ENCODE assay signal across 1 cellular context in genomic region chr12:46383654-46384450, GRCh38.
TF ChIP-seq lines count a peak whose summit lies in the region.

No MANE protein-coding gene starts in this region.

TF ChIP-seq in HepG2, 621 proteins besides CTCF, POLR2A, EP300 and RAD21 (continued from another document and continues in another):
- peak; percentile 15; the same call in 1 of the 2 replicates for TF ChIP-seq ZNF574 (CRISPR knock-in tag; IDR thresholded peaks at IDR 0.05)
- TF ChIP-seq U2AF1 (optimal IDR thresholded peaks at IDR 0.05; ENCODE audit: low read depth, low read length), result no peak
- peak; percentile 73; the same call in 1 of the 2 replicates for TF ChIP-seq ARHGAP35 (CRISPR knock-in tag; IDR thresholded peaks at IDR 0.05; ENCODE audit: borderline replicate concordance)
- TF ChIP-seq AHR (CRISPR knock-in tag; IDR thresholded peaks at IDR 0.05), result peak; percentile 63; the same call in 1 of the 2 replicates
- TF ChIP-seq FOXK1 (CRISPR knock-in tag; IDR thresholded peaks at IDR 0.05; ENCODE audit: borderline replicate concordance, low read depth), result 0 out of 2 replicates have a peak, but pooled peaks have one; percentile 16
- TF ChIP-seq SNAPC2 (CRISPR knock-in tag; IDR thresholded peaks at IDR 0.05), result no peak
- TF ChIP-seq KDM5A (IDR thresholded peaks at IDR 0.05; ENCODE audit: borderline replicate concordance, low read length), result no peak; the same call in 1 of the 2 replicates
- TF ChIP-seq ELF3 (CRISPR knock-in tag; IDR thresholded peaks at IDR 0.05), result peak; percentile 38; the same call in 1 of the 2 replicates
- TF ChIP-seq RXRB (CRISPR knock-in tag; IDR thresholded peaks at IDR 0.05; ENCODE audit: borderline replicate concordance), result peak; percentile 23; the same call in 1 of the 2 replicates
- TF ChIP-seq ZNF580 (CRISPR knock-in tag; IDR thresholded peaks at IDR 0.05; ENCODE audit: borderline replicate concordance, low read depth), result peak; percentile 28; the same call in 1 of the 2 replicates
- peak; percentile 86; the same call in 1 of the 2 replicates for TF ChIP-seq SNAPC4 (CRISPR knock-in tag; IDR thresholded peaks at IDR 0.05)
- TF ChIP-seq ZNF678 (CRISPR knock-in tag; IDR thresholded peaks at IDR 0.05), result 0 out of 2 replicates have a peak, but pooled peaks have one; percentile 23
- TF ChIP-seq TEAD2 (CRISPR knock-in tag; IDR thresholded peaks at IDR 0.05), result no peak
- 0 out of 2 replicates have a peak, but pooled peaks have one; percentile 12 for TF ChIP-seq ZNF138 (CRISPR knock-in tag; IDR thresholded peaks at IDR 0.05; ENCODE audit: low read depth)
- 0 out of 2 replicates have a peak, but pooled peaks have one; percentile 12 for TF ChIP-seq ZMAT3 (CRISPR knock-in tag; conservative IDR thresholded peaks at IDR 0.05)
- peak; percentile 39; the same call in 1 of the 2 replicates for TF ChIP-seq BORCS8-MEF2B (CRISPR knock-in tag; IDR thresholded peaks at IDR 0.05)
- TF ChIP-seq ZNF7 (CRISPR knock-in tag; IDR thresholded peaks at IDR 0.05), result no peak
- peak; percentile 83 for TF ChIP-seq GATAD2A (CRISPR knock-in tag; IDR thresholded peaks at IDR 0.05)
- peak; percentile 31; the same call in 1 of the 2 replicates for TF ChIP-seq FOSL2 (CRISPR knock-in tag; IDR thresholded peaks at IDR 0.05)
- TF ChIP-seq PAF1 (CRISPR knock-in tag; IDR thresholded peaks at IDR 0.05), result peak; percentile 25
- TF ChIP-seq ZFP36L2 (CRISPR knock-in tag; IDR thresholded peaks at IDR 0.05), result no peak
- peak; percentile 74 for TF ChIP-seq ZNF691 (CRISPR knock-in tag; IDR thresholded peaks at IDR 0.05; ENCODE audit: borderline replicate concordance, low read depth)
- TF ChIP-seq FOSL1 (CRISPR knock-in tag; IDR thresholded peaks at IDR 0.05; ENCODE audit: borderline replicate concordance), result no peak
- TF ChIP-seq HNRNPL (IDR thresholded peaks at IDR 0.05; ENCODE audit: low read depth, low read length), result peak; percentile 90
- peak; percentile 39 for TF ChIP-seq RARA (CRISPR knock-in tag; IDR thresholded peaks at IDR 0.05)
- peak; percentile 87 for TF ChIP-seq POLR2G (IDR thresholded peaks at IDR 0.05; ENCODE audit: low read depth, low read length)
- peak; percentile 46 for TF ChIP-seq ZFY (CRISPR knock-in tag; IDR thresholded peaks at IDR 0.05)
- TF ChIP-seq ZNF558 (CRISPR knock-in tag; IDR thresholded peaks at IDR 0.05; ENCODE audit: borderline replicate concordance), result peak; percentile 25; the same call in 1 of the 2 replicates
- TF ChIP-seq MTA1 (CRISPR knock-in tag; IDR thresholded peaks at IDR 0.05; ENCODE audit: borderline replicate concordance), result peak; percentile 74; the same call in 1 of the 2 replicates
- TF ChIP-seq CSRNP2 (CRISPR knock-in tag; conservative IDR thresholded peaks at IDR 0.05; ENCODE audit: low read depth), result 0 out of 2 replicates have a peak, but pooled peaks have one; percentile 8
- TF ChIP-seq E2F2 (CRISPR knock-in tag; IDR thresholded peaks at IDR 0.05; ENCODE audit: borderline replicate concordance), result no peak
- TF ChIP-seq ZNF136 (CRISPR knock-in tag; IDR thresholded peaks at IDR 0.05; ENCODE audit: low read depth), result no peak
- peak; percentile 27 for TF ChIP-seq AGO1 (IDR thresholded peaks at IDR 0.05; ENCODE audit: low read depth, low read length, poor library complexity, severe bottlenecking)
- TF ChIP-seq ZBTB25 (CRISPR knock-in tag; IDR thresholded peaks at IDR 0.05), result 0 out of 2 replicates have a peak, but pooled peaks have one; percentile 22
- peak; percentile 38; the same call in 1 of the 2 replicates for TF ChIP-seq FOXA3 (CRISPR knock-in tag; IDR thresholded peaks at IDR 0.05)
- TF ChIP-seq PAX8 (CRISPR knock-in tag; IDR thresholded peaks at IDR 0.05; ENCODE audit: borderline replicate concordance), result peak; percentile 59; the same call in 1 of the 2 replicates
- peak; percentile 83 for TF ChIP-seq ZSCAN25 (CRISPR knock-in tag; IDR thresholded peaks at IDR 0.05)
- TF ChIP-seq KMT2B (CRISPR knock-in tag; IDR thresholded peaks at IDR 0.05), result peak; percentile 77
- TF ChIP-seq DDIT3 (CRISPR knock-in tag; IDR thresholded peaks at IDR 0.05), result peak; percentile 58; the same call in 1 of the 2 replicates
- TF ChIP-seq ZNF460 (CRISPR knock-in tag; IDR thresholded peaks at IDR 0.05; ENCODE audit: borderline replicate concordance), result no peak
- 0 out of 2 replicates have a peak, but pooled peaks have one; percentile 32 for TF ChIP-seq HNF1A (IDR thresholded peaks at IDR 0.05; ENCODE audit: low read depth)
- TF ChIP-seq HNF1A (CRISPR knock-in tag; IDR thresholded peaks at IDR 0.05; ENCODE audit: borderline replicate concordance), result peak; percentile 54
- TF ChIP-seq ZNF567 (CRISPR knock-in tag; IDR thresholded peaks at IDR 0.05; ENCODE audit: borderline replicate concordance), result 0 out of 2 replicates have a peak, but pooled peaks have one; percentile 41
- TF ChIP-seq HNRNPH1 (optimal IDR thresholded peaks at IDR 0.05; ENCODE audit: low read depth, low read length), result peak; percentile 29
